ENCODE assay signal across 11 cellular contexts in the genomic region with DNA sequence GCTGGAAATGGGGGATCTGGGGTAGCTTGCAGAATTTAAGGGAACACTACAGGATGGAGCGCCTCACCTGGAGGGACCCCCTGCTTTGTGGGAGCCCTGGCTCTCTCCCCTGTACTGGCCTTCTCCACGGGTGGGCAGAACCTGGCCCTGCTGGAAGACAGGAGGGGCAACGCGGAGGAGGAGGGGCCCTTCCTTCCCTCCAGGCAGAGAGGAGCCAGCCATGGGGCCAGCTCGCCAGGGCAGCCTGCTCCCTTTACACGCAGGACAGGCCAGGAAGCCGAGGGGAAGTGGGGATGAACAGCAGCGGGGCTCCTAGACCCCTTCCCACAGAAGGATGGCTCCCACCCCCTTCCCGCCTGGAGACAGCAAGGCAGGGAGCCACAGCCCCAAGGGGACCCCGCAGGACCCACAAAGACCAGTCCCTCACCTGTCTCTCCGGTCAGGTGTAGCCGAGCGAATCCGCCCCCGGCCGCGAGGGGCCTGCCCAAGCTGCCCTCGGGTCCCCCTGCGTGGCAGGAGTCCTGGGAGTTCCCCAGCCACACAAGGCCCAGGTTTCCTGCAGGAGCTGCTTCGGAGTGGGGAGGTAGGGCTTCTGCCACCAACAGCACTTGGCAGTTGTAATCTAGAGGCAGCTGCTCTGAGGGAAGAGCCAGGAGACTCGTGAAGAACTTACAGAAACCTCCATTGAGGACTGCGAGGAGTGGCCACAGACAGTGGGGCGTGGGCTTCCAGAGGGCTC. TPM values are rescaled to one million over a fixed set of nuclear protein-coding genes. Genes with fewer than 3 reads are reported as not detected.
DNase-seq lines count a peak whose midpoint lies in the region; ATAC-seq, FAIRE-seq and TF ChIP-seq lines count a peak whose summit lies in the region.
"Had no signal": no experiment of that assay in that cellular context is flagged by ENCODE, and none has a peak within 500 bp of the region (broad histone marks: within the 10 kb centered on the region; RNA-seq: fewer than 3 reads in every experiment).

No MANE protein-coding gene starts in this region.

- no peak for FAIRE-seq in urothelium cell line (lab: Jason Lieb, UNC)

- no peaks in the 10 kb centered on the region for H3K27me3 ChIP-seq in right atrium auricular region

- H3K4me1 Mint-ChIP-seq in activated CD8-positive, alpha-beta memory T cell treated with anti-CD3 and anti-CD28 coated beads, Interleukin-2, amount 10 ng/mL, durations not matched to agents 7 days and 5 days: peaks cover 11% of the 10 kb centered on the region
- peaks cover 32% of the 10 kb centered on the region for H3K4me1 Mint-ChIP-seq in stimulated activated memory B cell treated with anti-CD40 and anti-IgM and Interleukin-4, amounts not matched to agents 10 μg/mL and 1 μg/mL and 100 μg/mL, for 72 hours

- no peak overlapping the region for H3K27ac ChIP-seq in right atrium auricular region
- H3K27ac ChIP-seq: 22Rv1 had no signal

- no peaks in the 10 kb centered on the region for H3K9me3 Mint-ChIP-seq in activated CD8-positive, alpha-beta memory T cell treated with anti-CD3 and anti-CD28 coated beads, Interleukin-2, amount 10 ng/mL, durations not matched to agents 7 days and 5 days (ENCODE audit: low read depth)
- no peaks in the 10 kb centered on the region for H3K9me3 Mint-ChIP-seq in stimulated activated memory B cell treated with anti-CD40 and anti-IgM and Interleukin-4, amounts not matched to agents 10 μg/mL and 1 μg/mL and 100 μg/mL, for 72 hours

- H3K27me3 Mint-ChIP-seq in activated CD8-positive, alpha-beta memory T cell treated with anti-CD3 and anti-CD28 coated beads, Interleukin-2, amount 10 ng/mL, durations not matched to agents 7 days and 5 days: no peaks in the 10 kb centered on the region
- H3K27me3 Mint-ChIP-seq in stimulated activated memory B cell treated with anti-CD40 and anti-IgM and Interleukin-4, amounts not matched to agents 10 μg/mL and 1 μg/mL and 100 μg/mL, for 72 hours: no peaks in the 10 kb centered on the region

- no peak for TF ChIP-seq CTCF in right atrium auricular region (IDR thresholded peaks at IDR 0.05)

- no peaks in the 10 kb centered on the region for H3K9me3 ChIP-seq in right atrium auricular region

- H3K4me1 ChIP-seq in right atrium auricular region: peaks cover 0 to 21% of the 10 kb centered on the region in 2 donors

- H3K27ac Mint-ChIP-seq in activated CD8-positive, alpha-beta memory T cell treated with anti-CD3 and anti-CD28 coated beads, Interleukin-2, amount 10 ng/mL, durations not matched to agents 7 days and 5 days: peak overlapping the region; percentile 44
- H3K27ac Mint-ChIP-seq in stimulated activated memory B cell treated with anti-CD40 and anti-IgM and Interleukin-4, amounts not matched to agents 10 μg/mL and 1 μg/mL and 100 μg/mL, for 72 hours: peak overlapping the region; percentile 72

- CTCF ChIA-PET in activated CD8-positive, alpha-beta memory T cell treated with anti-CD3 and anti-CD28 coated beads, Interleukin-2, amount 10 ng/mL, durations not matched to agents 7 days and 5 days (lab: Charles Lee): interaction anchor here (0.9 kb wide), 1 partner anchor 65 kb away, joined by 4 read pairs; no protein-coding TSS in a partner anchor

- DNase-seq in DMS 273 (lab: John Stamatoyannopoulos, UW; ENCODE audit: unreplicated experiment) (peak; percentile 23), DMS 273 treated with DMSO at 0.1 percent for 48 hours (lab: John Stamatoyannopoulos, UW) (no peak), right atrium auricular region (ENCODE audit: low spot score) (peak; percentile 52), urothelium cell line (ENCODE audit: low spot score) (no peak), OCI-M2 (lab: John Stamatoyannopoulos, UW; ENCODE audit: unreplicated experiment) (no peak)
- DNase-seq in activated CD8-positive, alpha-beta memory T cell treated with anti-CD3 and anti-CD28 coated beads, Interleukin-2, amount 10 ng/mL, durations not matched to agents 7 days and 5 days: peak; percentile 39
- DNase-seq: GOT3, kidney glomerular epithelial cell had no signal

- no peaks in the 10 kb centered on the region for H3K36me3 Mint-ChIP-seq in activated CD8-positive, alpha-beta memory T cell treated with anti-CD3 and anti-CD28 coated beads, Interleukin-2, amount 10 ng/mL, durations not matched to agents 7 days and 5 days
- H3K36me3 Mint-ChIP-seq in stimulated activated memory B cell treated with anti-CD40 and anti-IgM and Interleukin-4, amounts not matched to agents 10 μg/mL and 1 μg/mL and 100 μg/mL, for 72 hours: no peaks in the 10 kb centered on the region

- H3K4me3 Mint-ChIP-seq in activated CD8-positive, alpha-beta memory T cell treated with anti-CD3 and anti-CD28 coated beads, Interleukin-2, amount 10 ng/mL, durations not matched to agents 7 days and 5 days: peak overlapping the region; percentile 31
- H3K4me3 Mint-ChIP-seq in stimulated activated memory B cell treated with anti-CD40 and anti-IgM and Interleukin-4, amounts not matched to agents 10 μg/mL and 1 μg/mL and 100 μg/mL, for 72 hours: peak overlapping the region; percentile 62

- no peaks in the 10 kb centered on the region for H3K36me3 ChIP-seq in right atrium auricular region

- no peak overlapping the region for H3K4me3 ChIP-seq in right atrium auricular region

- ATAC-seq in activated CD8-positive, alpha-beta memory T cell treated with anti-CD3 and anti-CD28 coated beads, Interleukin-2, amount 10 ng/mL, durations not matched to agents 7 days and 5 days: no peak
- ATAC-seq in stimulated activated memory B cell treated with anti-CD40 and anti-IgM and Interleukin-4, amounts not matched to agents 10 μg/mL and 1 μg/mL and 100 μg/mL, for 72 hours: no peak
- ATAC-seq in HG03378 (IDR thresholded peaks at IDR 0.05; ENCODE audit: unreplicated experiment): no peak

RNA-seq across cellular contexts. Expression of gene SLC19A1, which starts 1.6 kb away (rescaled TPM):
- 10 to 100 TPM; 53.2 to 60.2 TPM for total RNA-seq in activated CD8-positive, alpha-beta memory T cell treated with anti-CD3 and anti-CD28 coated beads, Interleukin-2, amount 10 ng/mL, durations not matched to agents 7 days and 5 days
- 1 to 10 TPM; 2.2 to 5.3 TPM for total RNA-seq in right atrium auricular region

Comparison
In these comparisons a context has a peak if more than half of its experiments do, and no peak if none do; other contexts are left out.
1. DNase-seq: peak in DMS 273 (single experiment), activated CD8-positive, alpha-beta memory T cell treated with anti-CD3 and anti-CD28 coated beads, Interleukin-2, amount 10 ng/mL, durations not matched to agents 7 days and 5 days (single experiment) and right atrium auricular region (single experiment); none in DMS 273 treated with DMSO at 0.1 percent for 48 hours (single experiment), urothelium cell line (single experiment) and OCI-M2 (single experiment).
2. RNA of gene SLC19A1, which starts 1.6 kb away (total RNA-seq): 53.2 to 60.2 TPM in activated CD8-positive, alpha-beta memory T cell treated with anti-CD3 and anti-CD28 coated beads, Interleukin-2, amount 10 ng/mL, durations not matched to agents 7 days and 5 days; 2.2 to 5.3 TPM in right atrium auricular region; every median in the first group is over 4 times any median in the second.